In the genomic region with DNA sequence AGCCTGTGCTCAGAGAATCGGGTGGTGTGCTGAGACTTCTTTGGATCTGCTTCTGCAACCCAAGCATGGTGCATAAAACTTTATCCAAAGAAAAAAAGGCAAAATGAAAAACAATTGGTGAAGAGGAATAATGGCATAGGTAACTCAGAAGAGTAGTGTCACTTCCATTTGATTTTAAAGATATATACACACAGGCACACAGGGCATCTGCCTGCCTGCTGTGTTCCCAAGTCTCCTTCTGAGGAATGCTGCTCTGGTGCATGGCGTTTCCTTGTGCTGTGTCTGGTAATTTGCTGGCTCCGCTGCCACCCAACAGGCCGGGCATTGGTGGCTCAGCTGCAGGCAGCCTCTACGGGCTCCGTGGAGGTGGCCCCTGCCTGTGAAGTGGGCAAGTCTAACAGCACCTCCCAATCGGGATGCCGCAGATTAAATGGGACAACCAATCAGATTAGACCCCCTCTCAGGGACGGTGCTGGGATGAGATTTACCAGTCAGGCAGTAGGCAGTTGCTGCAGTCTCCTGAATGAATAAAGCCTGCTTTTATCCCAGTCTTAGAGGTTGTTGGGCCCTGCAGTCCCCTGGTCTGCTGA, we compare ENCODE assay signal across 10 cellular contexts.
A peak's percentile ranks its signal among the peaks of the same experiment; 100 is the strongest.
DNase-seq lines count a peak whose midpoint lies in the region; ATAC-seq, FAIRE-seq and TF ChIP-seq lines count a peak whose summit lies in the region.
"Had no signal": no experiment of that assay in that cellular context is flagged by ENCODE, and none has a peak within 500 bp of the region (broad histone marks: within the 10 kb centered on the region; RNA-seq: fewer than 3 reads in every experiment).

No MANE protein-coding gene starts in this region.

- TF ChIP-seq CTCF in OCI-LY3 (IDR thresholded peaks at IDR 0.05; ENCODE audit: low read depth, low read length), result no peak
- no peak for TF ChIP-seq CTCF in kidney (IDR thresholded peaks at IDR 0.05; ENCODE audit: borderline replicate concordance, extremely low read depth, insufficient read depth)

- H2AFZ ChIP-seq in OCI-LY3 (ENCODE audit: low read depth, low read length), result no peak overlapping the region

- H3K27ac Mint-ChIP-seq in activated T-cell treated with anti-CD3 and anti-CD28 coated beads, Interleukin-2, amount 50 U/mL, for 72 hours, result no peak overlapping the region

- no peak for DNase-seq in activated T-cell treated with anti-CD3 and anti-CD28 coated beads, Interleukin-2, amount 50 U/mL, for 72 hours
- no peak for DNase-seq in activated T-cell treated with anti-CD3 and anti-CD28 coated beads, Interleukin-2, amount 50 U/mL, for 4 hours
- peak; percentile 29 for DNase-seq in iPS-NIHi11 (ENCODE audit: low spot score)
- peak; percentile 22 for DNase-seq in superior temporal gyrus (ENCODE audit: extremely low spot score)
- no peak for DNase-seq in RKO (ENCODE audit: low spot score)
- no peak for DNase-seq in kidney

- peak overlapping the region in 1 of 2 donors; percentile 24 for H3K4me3 Mint-ChIP-seq in activated T-cell treated with anti-CD3 and anti-CD28 coated beads, Interleukin-2, amount 50 U/mL, for 72 hours
- no peak overlapping the region for H3K4me3 Mint-ChIP-seq in activated T-cell treated with anti-CD3 and anti-CD28 coated beads, Interleukin-2, amount 50 U/mL, for 4 hours

- H3K27ac ChIP-seq in OCI-LY3 (ENCODE audit: low read length) (no peak overlapping the region), kidney (ENCODE audit: low read depth in 2 of 2, low read length in 2 of 2) (no peak overlapping the region)
- H3K27ac ChIP-seq: right atrium auricular region had no signal

- no peak overlapping the region for H3K9ac ChIP-seq in OCI-LY3 (ENCODE audit: low read length)
- peak overlapping the region in 1 of 2 donors; percentile 6 for H3K9ac ChIP-seq in kidney (ENCODE audit: low read length in 2 of 2)

- H3K27me3 ChIP-seq in OCI-LY3 (ENCODE audit: low read depth, low read length), result peaks cover 4% of the 10 kb centered on the region
- H3K27me3 ChIP-seq: MG63, right atrium auricular region had no signal

- FAIRE-seq in kidney (lab: Jason Lieb, UNC), result no peak

- intact Hi-C loops in kidney (cut with DNase I), result loop anchor here (10.0 kb wide), 1 partner anchor 177 kb away; no protein-coding TSS in a partner anchor

- H3K4me2 ChIP-seq in OCI-LY3 (ENCODE audit: low read length), result peak overlapping the region; percentile 75

- H3K79me2 ChIP-seq in OCI-LY3 (ENCODE audit: low read length), result no peaks in the 10 kb centered on the region

- ATAC-seq in activated T-cell treated with anti-CD3 and anti-CD28 coated beads, Interleukin-2, amount 50 U/mL, for 72 hours (replicated peaks in 1 of 2), result peak; percentile 8 to 22
- no peak for ATAC-seq in activated T-cell treated with anti-CD3 and anti-CD28 coated beads, Interleukin-2, amount 50 U/mL, for 4 hours
- ATAC-seq in HG02642 (IDR thresholded peaks at IDR 0.05; ENCODE audit: poor library complexity, unreplicated experiment), result no peak

- no peaks in the 10 kb centered on the region for H3K36me3 Mint-ChIP-seq in activated T-cell treated with anti-CD3 and anti-CD28 coated beads, Interleukin-2, amount 50 U/mL, for 72 hours (ENCODE audit: insufficient read depth in 2 of 2)
- H3K36me3 Mint-ChIP-seq in activated T-cell treated with anti-CD3 and anti-CD28 coated beads, Interleukin-2, amount 50 U/mL, for 4 hours (ENCODE audit: insufficient read depth), result no peaks in the 10 kb centered on the region

- H3K9me3 ChIP-seq in OCI-LY3 (ENCODE audit: insufficient read depth, low read length) (no peaks in the 10 kb centered on the region), kidney (ENCODE audit: control insufficient read depth in 1 of 2, low read length in 2 of 2) (no peaks in the 10 kb centered on the region)
- H3K9me3 ChIP-seq: right atrium auricular region had no signal

- H3K36me3 ChIP-seq in OCI-LY3 (replicated peaks; ENCODE audit: low read depth, low read length) (no peaks in the 10 kb centered on the region), kidney (ENCODE audit: control insufficient read depth in 1 of 2, insufficient read depth in 2 of 2, low read length in 2 of 2) (no peaks in the 10 kb centered on the region)
- H3K36me3 ChIP-seq: MG63, right atrium auricular region had no signal

- peaks cover 13% of the 10 kb centered on the region for H3K27me3 Mint-ChIP-seq in activated T-cell treated with anti-CD3 and anti-CD28 coated beads, Interleukin-2, amount 50 U/mL, for 72 hours (ENCODE audit: low read depth)
- H3K27me3 Mint-ChIP-seq in activated T-cell treated with anti-CD3 and anti-CD28 coated beads, Interleukin-2, amount 50 U/mL, for 4 hours (ENCODE audit: low read depth), result peaks cover 2% of the 10 kb centered on the region

- H3K4me1 ChIP-seq in OCI-LY3 (ENCODE audit: low read length) (peaks cover 5% of the 10 kb centered on the region; the same call in 1 of the 2 replicates), kidney (ENCODE audit: control insufficient read depth in 1 of 2, insufficient read depth in 1 of 2, low read depth in 1 of 2, low read length in 2 of 2) (peaks cover 0 to 9% of the 10 kb centered on the region in 2 donors)

- H4K20me1 ChIP-seq in OCI-LY3 (ENCODE audit: insufficient read depth, low read length), result no peaks in the 10 kb centered on the region

- no peaks in the 10 kb centered on the region for H3K9me3 Mint-ChIP-seq in activated T-cell treated with anti-CD3 and anti-CD28 coated beads, Interleukin-2, amount 50 U/mL, for 72 hours
- no peaks in the 10 kb centered on the region for H3K9me3 Mint-ChIP-seq in activated T-cell treated with anti-CD3 and anti-CD28 coated beads, Interleukin-2, amount 50 U/mL, for 4 hours

- H3K4me1 Mint-ChIP-seq in activated T-cell treated with anti-CD3 and anti-CD28 coated beads, Interleukin-2, amount 50 U/mL, for 72 hours (ENCODE audit: low read depth), result peaks cover 10% of the 10 kb centered on the region
- peaks cover 5% of the 10 kb centered on the region for H3K4me1 Mint-ChIP-seq in activated T-cell treated with anti-CD3 and anti-CD28 coated beads, Interleukin-2, amount 50 U/mL, for 4 hours (ENCODE audit: low read depth)

- H3K4me3 ChIP-seq in OCI-LY3 (ENCODE audit: low read length), result peak overlapping the region; percentile 63
- H3K4me3 ChIP-seq in kidney (ENCODE audit: low read length in 2 of 2), result peak overlapping the region in 1 of 2 donors; percentile 9
- H3K4me3 ChIP-seq: MG63, right atrium auricular region had no signal

Comparison
In these comparisons a context has a peak if more than half of its experiments do, and no peak if none do; other contexts are left out.
1. ATAC-seq: peak in activated T-cell treated with anti-CD3 and anti-CD28 coated beads, Interleukin-2, amount 50 U/mL, for 72 hours (2 of 2); none in activated T-cell treated with anti-CD3 and anti-CD28 coated beads, Interleukin-2, amount 50 U/mL, for 4 hours (0 of 2) and HG02642 (single experiment).
2. DNase-seq: peak in iPS-NIHi11 (single experiment) and superior temporal gyrus (single experiment); none in activated T-cell treated with anti-CD3 and anti-CD28 coated beads, Interleukin-2, amount 50 U/mL, for 72 hours (0 of 2), activated T-cell treated with anti-CD3 and anti-CD28 coated beads, Interleukin-2, amount 50 U/mL, for 4 hours (single experiment), RKO (single experiment) and kidney (single experiment).